In genomic region chr9:127503947-127504886, GRCh38 we compare ENCODE assay signal across 8 cellular contexts. TPM values are rescaled to one million over a fixed set of nuclear protein-coding genes. Genes with fewer than 3 reads are reported as not detected.
DNase-seq lines count a peak whose midpoint lies in the region; ATAC-seq and TF ChIP-seq lines count a peak whose summit lies in the region.

No MANE protein-coding gene starts in this region.

- 55 to 59% methylated on average over 25 of the region's 25 CpGs for WGBS in lung, 2 donors

- CTCF ChIA-PET in HEK293T (lab: Yijun Ruan, JAX) = interaction anchor here (0.6 to 2.5 kb wide), 10 partner anchors 13 to 267 kb away, joined by 3 to 13 read pairs (median 3); partner anchors contain the start of gene TOR2A

- no peaks in the 10 kb centered on the region for H3K9me3 ChIP-seq in lung (ENCODE audit: control insufficient read depth in 2 of 2, insufficient read depth in 1 of 2, low read length in 1 of 2)

- DNase-seq in Ammon's horn (ENCODE audit: low spot score) (peak; percentile 85), HEK293T (ENCODE audit: extremely low spot score) (peak; percentile 83), NCI-H526 treated with DMSO at 0.1 percent for 48 hours (lab: John Stamatoyannopoulos, UW) (peak; percentile 55), dermis microvascular lymphatic vessel endothelial cell (ENCODE audit: low read depth in 2 of 2) (peak; percentile 75 to 89), lung (ENCODE audit: low spot score) (peak; percentile 76), mesenteric fat pad (ENCODE audit: low spot score) (no peak)
- DNase-seq in activated CD4-positive, alpha-beta T cell treated with anti-CD3 and anti-CD28 coated beads, Interleukin-2, amount 50 U/mL, for 4 hours = peak; percentile 77 to 78
- DNase-seq in stimulated activated CD4-positive, alpha-beta T cell treated with anti-CD3 and anti-CD28 coated beads, TNF-alpha, amount 100 ng/mL, for 4 hours (ENCODE audit: low read depth in 3 of 3) = peak; percentile 59 to 70 (median 63)

- H3K4me1 ChIP-seq in lung (ENCODE audit: control insufficient read depth in 2 of 2, insufficient read depth in 2 of 2, low read length in 2 of 2) = no peaks in the 10 kb centered on the region

- peak; percentile 38 for ATAC-seq in lung (ENCODE audit: insufficient read depth, low FRiP score)

- POLR2A ChIA-PET in HEK293T (lab: Yijun Ruan, JAX) = interaction anchor here (0.7 kb wide), 1 partner anchor 231 kb away, joined by 3 read pairs; the partner anchor contains the start of gene TOR2A

- H3K4me3 ChIP-seq in lung = no peak overlapping the region

- no peaks in the 10 kb centered on the region for H3K27me3 ChIP-seq in lung (ENCODE audit: control insufficient read depth, insufficient read depth)

- peak; percentile 85 for TF ChIP-seq CTCF in lung (IDR thresholded peaks at IDR 0.05; ENCODE audit: control extremely low read depth, extremely low read depth)

- peaks cover 2 to 66% of the 10 kb centered on the region in 2 donors for H3K36me3 ChIP-seq in lung (ENCODE audit: control insufficient read depth in 2 of 2, insufficient read depth in 2 of 2, low read length in 2 of 2)

- H3K27ac ChIP-seq in lung (ENCODE audit: low read depth in 1 of 2, low read length in 1 of 2) = no peak overlapping the region

TF ChIP-seq in HEK293T, 16 proteins besides CTCF, POLR2A, EP300 and RAD21:
- TF ChIP-seq LEF1 (IDR thresholded peaks at IDR 0.05; ENCODE audit: borderline replicate concordance) (no peak), L3MBTL2 (conservative IDR thresholded peaks at IDR 0.05) (no peak), CTBP1 (IDR thresholded peaks at IDR 0.05; ENCODE audit: borderline replicate concordance) (no peak), FOXK2 (IDR thresholded peaks at IDR 0.05) (no peak), ELF4 (IDR thresholded peaks at IDR 0.05) (no peak)

RNA-seq across cellular contexts. Expression of gene LRSAM1, which starts 52.9 kb away (rescaled TPM):
- total RNA-seq in dermis microvascular lymphatic vessel endothelial cell = 8.6 and 10.5 TPM in 2 replicates
- total RNA-seq in lung = 10 to 100 TPM; 19.5 to 24.5 TPM
- polyA plus RNA-seq in lung = 10 to 100 TPM; 13.5 to 16.6 TPM
- total RNA-seq in mesenteric fat pad = 12.2 TPM

RNA-seq across cellular contexts. Expression of gene RPL12, which starts 53.0 kb away (rescaled TPM):
- 1,203 and 1,395 TPM in 2 replicates for total RNA-seq in dermis microvascular lymphatic vessel endothelial cell
- total RNA-seq in lung = 1,000 to 10,000 TPM in 1 of 2 donors, 100 to 1,000 TPM in 1; 768 to 1,125 TPM
- 1,000 to 10,000 TPM; 2,042 to 5,137 TPM for polyA plus RNA-seq in lung
- total RNA-seq in mesenteric fat pad = 1,060 TPM
